Comparison of ENCODE assay signal across 24 cellular contexts in the genomic region with DNA sequence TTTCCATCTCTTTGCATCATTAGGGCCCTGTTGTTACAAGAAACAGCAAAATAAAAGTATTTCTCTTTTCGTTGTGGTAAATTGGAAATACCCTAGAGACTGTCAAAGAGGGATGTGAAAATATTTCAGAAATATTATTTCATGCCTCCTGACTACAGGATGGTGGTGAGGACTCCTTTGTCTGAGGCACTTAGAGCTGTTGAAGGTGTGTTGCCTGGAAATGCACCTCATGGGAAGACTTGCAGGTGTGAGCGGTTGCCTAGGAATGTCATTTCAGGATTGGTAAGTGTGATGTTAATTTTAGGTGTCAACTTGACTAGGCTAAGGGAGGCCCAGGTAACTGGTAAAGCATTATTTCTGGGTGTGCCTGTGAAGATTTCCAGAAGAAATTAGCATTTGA.
DNase-seq lines count a peak whose midpoint lies in the region; ATAC-seq and TF ChIP-seq lines count a peak whose summit lies in the region.
"Had no signal": no experiment of that assay in that cellular context is flagged by ENCODE, and none has a peak within 500 bp of the region (broad histone marks: within the 10 kb centered on the region; RNA-seq: fewer than 3 reads in every experiment).

No MANE protein-coding gene starts in this region.

- no peak overlapping the region for H3K27ac ChIP-seq in BLaER1
- peak overlapping the region; percentile 1 to 44 (median 18) for H3K27ac ChIP-seq in body of pancreas

- no peaks in the 10 kb centered on the region for H3K9me3 ChIP-seq in BLaER1
- H3K9me3 ChIP-seq in body of pancreas = no peaks in the 10 kb centered on the region
- H3K9me3 ChIP-seq: Peyer's patch had no signal

- H3K27me3 ChIP-seq in BLaER1 (no peaks in the 10 kb centered on the region), body of pancreas (no peaks in the 10 kb centered on the region)
- H3K27me3 ChIP-seq: Peyer's patch had no signal

- H3K27ac Mint-ChIP-seq in IgD-negative memory B cell (peak overlapping the region; percentile 48 to 83 (median 68)), memory B cell (peak overlapping the region; percentile 88)
- H3K27ac Mint-ChIP-seq: CD4-positive, CD25-positive, alpha-beta regulatory T cell had no signal

- H4K20me1 ChIP-seq in BLaER1 = no peaks in the 10 kb centered on the region

- TF ChIP-seq POLR2A in body of pancreas (IDR thresholded peaks at IDR 0.05) = no peak

- peaks cover 38% of the 10 kb centered on the region for H3K4me1 ChIP-seq in BLaER1
- H3K4me1 ChIP-seq in body of pancreas = peaks cover 14% of the 10 kb centered on the region

- peak; percentile 48 to 76 (median 62) for DNase-seq in body of pancreas
- DNase-seq in memory B cell (ENCODE audit: low spot score in 2 of 2) = peak; percentile 22 to 30
- DNase-seq in DMS114 treated with DMSO at 0.1 percent for 48 hours (lab: John Stamatoyannopoulos, UW; ENCODE audit: unreplicated experiment) = no peak
- no peak for DNase-seq in activated CD8-positive, alpha-beta memory T cell treated with anti-CD3 and anti-CD28 coated beads, Interleukin-2, amount 50 U/mL, for 48 hours
- no peak for DNase-seq in CD1c-positive myeloid dendritic cell (ENCODE audit: extremely low spot score)
- DNase-seq: 8988T; AML-193; CD4-positive, CD25-positive, alpha-beta regulatory T cell; COR-L47; DMS79 treated with DMSO at 0.1 percent for 48 hours; H7; KBM-7; NCI-H1105 treated with DMSO at 0.1 percent for 48 hours; NCI-H2029 treated with DMSO at 0.1 percent for 48 hours; NCI-H2171; NCI-H345; NCI-H524 treated with DMSO at 0.1 percent for 48 hours; NCI-H82; Peyer's patch had no signal

- H3K4me3 ChIP-seq in BLaER1 (no peak overlapping the region), body of pancreas (no peak overlapping the region)
- H3K4me3 ChIP-seq: Peyer's patch had no signal

- H3K36me3 ChIP-seq in BLaER1 = no peaks in the 10 kb centered on the region
- no peaks in the 10 kb centered on the region for H3K36me3 ChIP-seq in body of pancreas (replicated peaks in 1 of 2; ENCODE audit: insufficient read depth in 1 of 2, low read depth in 2 of 2)
- H3K36me3 ChIP-seq: Peyer's patch had no signal

- H3K27me3 Mint-ChIP-seq in IgD-negative memory B cell (peaks cover 18% of the 10 kb centered on the region), memory B cell (peaks cover 5% of the 10 kb centered on the region)
- H3K27me3 Mint-ChIP-seq: CD4-positive, CD25-positive, alpha-beta regulatory T cell had no signal

- ATAC-seq in body of pancreas (peak; percentile 76), memory B cell (ENCODE audit: low read depth) (peak; percentile 51), HG03439 (IDR thresholded peaks at IDR 0.05; ENCODE audit: unreplicated experiment) (no peak)
- ATAC-seq: HepG2, SK-N-SH treated with all-trans-retinoic acid at 6 μM for 48 hours had no signal

- no peaks in the 10 kb centered on the region for H3K36me3 Mint-ChIP-seq in IgD-negative memory B cell
- no peaks in the 10 kb centered on the region for H3K36me3 Mint-ChIP-seq in memory B cell
- H3K36me3 Mint-ChIP-seq: CD4-positive, CD25-positive, alpha-beta regulatory T cell had no signal

- peaks cover 22 to 37% (median 26%) of the 10 kb centered on the region in 3 donors for H3K4me1 Mint-ChIP-seq in IgD-negative memory B cell
- H3K4me1 Mint-ChIP-seq in memory B cell = peaks cover 30% of the 10 kb centered on the region
- H3K4me1 Mint-ChIP-seq: CD4-positive, CD25-positive, alpha-beta regulatory T cell had no signal

- no peak overlapping the region for H3K9ac ChIP-seq in BLaER1

- peak overlapping the region in 2 of 4 donors; percentile 7 to 81 for H3K4me3 Mint-ChIP-seq in IgD-negative memory B cell
- H3K4me3 Mint-ChIP-seq in memory B cell = no peak overlapping the region
- H3K4me3 Mint-ChIP-seq: CD4-positive, CD25-positive, alpha-beta regulatory T cell had no signal

- H3K9me3 Mint-ChIP-seq in IgD-negative memory B cell (peaks cover 0 to 4% (median 1%) of the 10 kb centered on the region in 3 donors), memory B cell (peaks cover 1% of the 10 kb centered on the region)

- H3K4me2 ChIP-seq in BLaER1 = peak overlapping the region; percentile 87

- TF ChIP-seq CTCF in body of pancreas (IDR thresholded peaks at IDR 0.05) = no peak

- 46 to 49% methylated on average over 2 of the region's 2 CpGs for WGBS in body of pancreas, 2 donors

- intact Hi-C loops in body of pancreas (cut with DNase I) = no loop called here

Comparison
In these comparisons a context has a peak if more than half of its experiments do, and no peak if none do; other contexts are left out.
1. DNase-seq: peak in body of pancreas (4 of 4) and memory B cell (2 of 2); none in DMS114 treated with DMSO at 0.1 percent for 48 hours (single experiment), activated CD8-positive, alpha-beta memory T cell treated with anti-CD3 and anti-CD28 coated beads, Interleukin-2, amount 50 U/mL, for 48 hours (single experiment) and CD1c-positive myeloid dendritic cell (single experiment).